In genomic region chr5:167939686-167940085, GRCh38 we compare ENCODE assay signal across 17 cellular contexts.
A peak's percentile ranks its signal among the peaks of the same experiment; 100 is the strongest.
DNase-seq lines count a peak whose midpoint lies in the region; ATAC-seq, FAIRE-seq and TF ChIP-seq lines count a peak whose summit lies in the region.
"Had no signal": no experiment of that assay in that cellular context is flagged by ENCODE, and none has a peak within 500 bp of the region (broad histone marks: within the 10 kb centered on the region; RNA-seq: fewer than 3 reads in every experiment).

No MANE protein-coding gene starts in this region.

- peak overlapping the region; percentile 62 for H3K27ac ChIP-seq in astrocyte (ENCODE audit: low read depth, low read length)
- peak overlapping the region; percentile 72 for H3K27ac ChIP-seq in mesenchymal stem cell (ENCODE audit: low read length, poor library complexity, severe bottlenecking)

- no peaks in the 10 kb centered on the region for H4K20me1 ChIP-seq in astrocyte (ENCODE audit: insufficient read depth, low read length)

- no peak overlapping the region for H4K91ac ChIP-seq in mesenchymal stem cell (ENCODE audit: low read length)

- no peak overlapping the region for H4K8ac ChIP-seq in mesenchymal stem cell (ENCODE audit: low read length)

- H3K9ac ChIP-seq in astrocyte (ENCODE audit: low read length) (peak overlapping the region; percentile 36), mesenchymal stem cell (ENCODE audit: low read length) (no peak overlapping the region)

- ATAC-seq in natural killer cell treated with Interleukin-12 subunit alpha and Interleukin-12 subunit beta and Interleukin-15 and Interleukin-18, amount 100 ng/mL, for 72 hours, result no peak

- H3K4me1 ChIP-seq in astrocyte (ENCODE audit: insufficient read depth, low read length), result peaks cover 15% of the 10 kb centered on the region
- H3K4me1 ChIP-seq in mesenchymal stem cell (ENCODE audit: control insufficient read depth, insufficient read depth, low read depth, low read length), result peaks cover 7% of the 10 kb centered on the region
- H3K4me1 ChIP-seq in HAP-1, result no peaks in the 10 kb centered on the region

- H3K4ac ChIP-seq in mesenchymal stem cell (ENCODE audit: low read depth in 1 of 2, low read length in 2 of 2), result no peak overlapping the region

- FAIRE-seq in H54 (lab: Jason Lieb, UNC), result peak; percentile 52
- FAIRE-seq in astrocyte (lab: Jason Lieb, UNC), result no peak
- FAIRE-seq: GM12892 had no signal

- no peak overlapping the region for H2BK15ac ChIP-seq in mesenchymal stem cell (ENCODE audit: low read depth, poor library complexity, severe bottlenecking)

- DNase-seq in A172 (ENCODE audit: low spot score), result peak; percentile 47
- DNase-seq in H54 (ENCODE audit: insufficient read length, low spot score), result no peak
- DNase-seq in astrocyte (ENCODE audit: low read depth), result peak; percentile 97
- no peak for DNase-seq in mesenchymal stem cell
- DNase-seq in NCI-H2107 treated with DMSO at 0.1 percent for 48 hours (lab: John Stamatoyannopoulos, UW; ENCODE audit: unreplicated experiment), result no peak
- no peak for DNase-seq in HAP-1 (ENCODE audit: low spot score in 2 of 2)
- DNase-seq in natural killer cell treated with Interleukin-12 subunit alpha and Interleukin-12 subunit beta and Interleukin-15 and Interleukin-18, amount 100 ng/mL, for 72 hours (ENCODE audit: low spot score), result no peak
- DNase-seq in kidney glomerular epithelial cell (lab: John Stamatoyannopoulos, UW), result no peak
- DNase-seq: Calu3; CD4-positive, CD25-positive, alpha-beta regulatory T cell; Karpas-422; NCI-H1105 treated with DMSO at 0.1 percent for 48 hours; NCI-H187 treated with DMSO at 0.1 percent for 48 hours; NCI-H2171; NCI-H82; SHP77 treated with DMSO at 0.1 percent for 48 hours had no signal

- H3K9me3 ChIP-seq in astrocyte (ENCODE audit: insufficient read depth, low read depth, low read length), result no peaks in the 10 kb centered on the region
- H3K9me3 ChIP-seq in mesenchymal stem cell (ENCODE audit: control insufficient read depth, low read length), result no peaks in the 10 kb centered on the region
- H3K9me3 ChIP-seq in HAP-1, result no peaks in the 10 kb centered on the region

- H3K4me3 ChIP-seq in astrocyte (ENCODE audit: insufficient read depth, low read depth, low read length), result no peak overlapping the region
- H3K4me3 ChIP-seq in mesenchymal stem cell (ENCODE audit: insufficient read depth in 1 of 2, low read depth in 1 of 2, low read length in 2 of 2), result no peak overlapping the region
- H3K4me3 ChIP-seq in HAP-1, result no peak overlapping the region

- no peak for TF ChIP-seq POLR2A in H54 (IDR thresholded peaks at IDR 0.05; ENCODE audit: low read depth, low read length)

- no peak overlapping the region for H2BK120ac ChIP-seq in mesenchymal stem cell (ENCODE audit: low read depth, low read length)

- no peaks in the 10 kb centered on the region for H3K36me3 ChIP-seq in astrocyte (ENCODE audit: insufficient read depth, low read length)
- H3K36me3 ChIP-seq in mesenchymal stem cell (ENCODE audit: control insufficient read depth in 1 of 2, insufficient read depth in 2 of 2, low read depth in 1 of 2, low read length in 2 of 2), result peaks cover 0 to under 1% of the 10 kb centered on the region in 2 experiments
- H3K36me3 ChIP-seq in HAP-1 (replicated peaks), result no peaks in the 10 kb centered on the region

- no peak overlapping the region for H3K18ac ChIP-seq in mesenchymal stem cell (ENCODE audit: low read depth in 1 of 2, low read length in 2 of 2)

- H3K14ac ChIP-seq in mesenchymal stem cell (ENCODE audit: low read length in 2 of 2), result no peak overlapping the region

- in situ Hi-C loops in HAP-1 (cut with MboI; ENCODE audit: low sequenced_read_pairs), result no loop called here

- peak overlapping the region; percentile 25 for H3K4me2 ChIP-seq in astrocyte (ENCODE audit: low read length)
- no peak overlapping the region for H3K4me2 ChIP-seq in mesenchymal stem cell (ENCODE audit: low read length, poor library complexity, severe bottlenecking)

- H3K27me3 ChIP-seq in astrocyte (ENCODE audit: insufficient read depth, low read length) (no peaks in the 10 kb centered on the region), mesenchymal stem cell (ENCODE audit: control insufficient read depth in 1 of 2, insufficient read depth in 1 of 2, low read length in 2 of 2) (no peaks in the 10 kb centered on the region), HAP-1 (ENCODE audit: low read depth) (no peaks in the 10 kb centered on the region; the same call in 1 of the 2 replicates)

- H3K79me1 ChIP-seq in mesenchymal stem cell (replicated peaks; ENCODE audit: low read length, poor library complexity, severe bottlenecking), result peaks cover 15% of the 10 kb centered on the region

- no peak for TF ChIP-seq CTCF in astrocyte (IDR thresholded peaks at IDR 0.05; ENCODE audit: insufficient read depth, low read depth, low read length)

- no peak overlapping the region for H2BK12ac ChIP-seq in mesenchymal stem cell (ENCODE audit: low read length in 2 of 2)

- peak overlapping the region; percentile 60 for H2AK5ac ChIP-seq in mesenchymal stem cell (ENCODE audit: low read length, severe bottlenecking)

- H3K27me3 Mint-ChIP-seq in astrocyte (ENCODE audit: low read depth, unreplicated experiment), result no peaks in the 10 kb centered on the region
- peaks cover 0 to 10% of the 10 kb centered on the region in 2 donors for H3K27me3 Mint-ChIP-seq in natural killer cell treated with Interleukin-12 subunit alpha and Interleukin-12 subunit beta and Interleukin-15 and Interleukin-18, amount 100 ng/mL, for 72 hours
- H3K27me3 Mint-ChIP-seq: CD4-positive, CD25-positive, alpha-beta regulatory T cell had no signal

- no peak overlapping the region for H3K4me3 Mint-ChIP-seq in astrocyte (ENCODE audit: unreplicated experiment)
- no peak overlapping the region for H3K4me3 Mint-ChIP-seq in natural killer cell treated with Interleukin-12 subunit alpha and Interleukin-12 subunit beta and Interleukin-15 and Interleukin-18, amount 100 ng/mL, for 72 hours
- H3K4me3 Mint-ChIP-seq: CD4-positive, CD25-positive, alpha-beta regulatory T cell had no signal

- H2BK5ac ChIP-seq in mesenchymal stem cell (ENCODE audit: low read depth, low read length, poor library complexity, severe bottlenecking), result no peak overlapping the region

- WGBS in mesenchymal stem cell, result 97% methylated on average over 5 of the region's 6 CpGs

- H2AFZ ChIP-seq in astrocyte (ENCODE audit: low read depth, low read length), result no peak overlapping the region
- H2AFZ ChIP-seq in mesenchymal stem cell (ENCODE audit: low read depth, low read length), result no peak overlapping the region

- no peaks in the 10 kb centered on the region for H3K79me2 ChIP-seq in astrocyte (ENCODE audit: insufficient read depth, low read length)

- H3K9me3 Mint-ChIP-seq in astrocyte (ENCODE audit: unreplicated experiment), result peaks cover 4% of the 10 kb centered on the region
- no peaks in the 10 kb centered on the region for H3K9me3 Mint-ChIP-seq in natural killer cell treated with Interleukin-12 subunit alpha and Interleukin-12 subunit beta and Interleukin-15 and Interleukin-18, amount 100 ng/mL, for 72 hours

- H3K4me1 Mint-ChIP-seq in astrocyte (ENCODE audit: low read depth, unreplicated experiment), result peaks cover 53% of the 10 kb centered on the region
- H3K4me1 Mint-ChIP-seq in natural killer cell treated with Interleukin-12 subunit alpha and Interleukin-12 subunit beta and Interleukin-15 and Interleukin-18, amount 100 ng/mL, for 72 hours (ENCODE audit: low read depth in 2 of 2), result peaks cover 0 to 4% of the 10 kb centered on the region in 2 donors

- H3K27ac Mint-ChIP-seq in astrocyte (ENCODE audit: unreplicated experiment), result peak overlapping the region; percentile 83
- H3K27ac Mint-ChIP-seq in natural killer cell treated with Interleukin-12 subunit alpha and Interleukin-12 subunit beta and Interleukin-15 and Interleukin-18, amount 100 ng/mL, for 72 hours, result no peak overlapping the region

- peaks cover 10% of the 10 kb centered on the region for H3K36me3 Mint-ChIP-seq in astrocyte (ENCODE audit: low read depth, unreplicated experiment)
- no peaks in the 10 kb centered on the region for H3K36me3 Mint-ChIP-seq in natural killer cell treated with Interleukin-12 subunit alpha and Interleukin-12 subunit beta and Interleukin-15 and Interleukin-18, amount 100 ng/mL, for 72 hours
- H3K36me3 Mint-ChIP-seq: CD4-positive, CD25-positive, alpha-beta regulatory T cell had no signal

- H3K23ac ChIP-seq in mesenchymal stem cell (ENCODE audit: low read length in 2 of 2), result no peak overlapping the region

Comparison
In these comparisons a context has a peak if more than half of its experiments do, and no peak if none do; other contexts are left out.
1. DNase-seq: peak in A172 (single experiment) and astrocyte (single experiment); none in H54 (single experiment), mesenchymal stem cell (single experiment), NCI-H2107 treated with DMSO at 0.1 percent for 48 hours (single experiment), HAP-1 (0 of 2), natural killer cell treated with Interleukin-12 subunit alpha and Interleukin-12 subunit beta and Interleukin-15 and Interleukin-18, amount 100 ng/mL, for 72 hours (single experiment) and kidney glomerular epithelial cell (single experiment).